In the genomic region with DNA sequence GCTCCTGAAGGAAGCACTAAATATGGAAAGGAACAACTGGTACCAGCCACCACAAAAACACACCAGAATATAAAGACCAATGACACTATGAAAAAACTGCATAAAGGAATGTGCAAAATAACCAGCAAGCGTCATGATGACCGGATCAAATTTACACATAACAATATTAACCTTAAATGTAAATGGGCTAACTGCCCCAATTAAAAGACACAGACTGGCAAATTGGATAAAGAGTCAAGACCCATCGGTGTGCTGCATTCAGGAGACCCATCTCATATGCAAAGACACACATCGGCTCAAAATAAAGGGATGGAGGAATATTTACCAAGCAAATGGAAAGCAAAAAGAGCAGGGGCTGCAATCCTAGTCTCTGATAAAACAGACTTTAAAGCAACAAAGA, we compare ENCODE assay signal across 7 cellular contexts. TPM values are rescaled to one million over a fixed set of nuclear protein-coding genes. Genes with fewer than 3 reads are reported as not detected.
"Had no signal": no experiment of that assay in that cellular context is flagged by ENCODE, and none has a peak within 500 bp of the region (broad histone marks: within the 10 kb centered on the region; RNA-seq: fewer than 3 reads in every experiment).

No MANE protein-coding gene starts in this region.

RNA-seq across cellular contexts. Expression of a gene that starts 21.4 kb away (rescaled TPM):
- total RNA-seq: GM23248, GM23338, H1, H4, H7, H9, HFFc6 had no signal
- polyA plus RNA-seq: GM23248, H1 had no signal

RNA-seq across cellular contexts. Expression of a gene that starts 30.0 kb away (rescaled TPM):
- total RNA-seq: GM23248, HFFc6 had no signal
- polyA plus RNA-seq: GM23248 had no signal
